Comparison of ENCODE assay signal across 15 cellular contexts in the genomic region with DNA sequence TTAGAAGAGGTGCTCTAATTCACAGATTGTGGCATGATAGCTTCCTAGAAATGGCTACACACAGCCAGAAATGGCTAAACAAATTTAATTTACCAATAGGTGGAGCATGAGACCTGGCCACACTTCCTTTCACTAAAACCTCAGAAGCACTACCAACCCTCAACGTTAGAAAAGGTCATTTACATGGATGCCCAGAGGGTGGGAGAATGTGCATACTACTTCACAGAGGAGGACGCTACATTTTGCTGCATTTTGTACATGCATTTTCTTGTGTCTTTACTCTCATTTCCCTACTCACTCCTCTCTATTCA. TPM values are rescaled to one million over a fixed set of nuclear protein-coding genes. Genes with fewer than 3 reads are reported as not detected.
DNase-seq lines count a peak whose midpoint lies in the region; ATAC-seq, FAIRE-seq and TF ChIP-seq lines count a peak whose summit lies in the region.
"Had no signal": no experiment of that assay in that cellular context is flagged by ENCODE, and none has a peak within 500 bp of the region (broad histone marks: within the 10 kb centered on the region; RNA-seq: fewer than 3 reads in every experiment).

No MANE protein-coding gene starts in this region.

- H3K4me3 ChIP-seq in A549 = no peak overlapping the region
- no peak overlapping the region for H3K4me3 ChIP-seq in GM12865 (ENCODE audit: low read depth, low read length)
- no peak overlapping the region for H3K4me3 ChIP-seq in left lung
- H3K4me3 ChIP-seq in tibial nerve = no peak overlapping the region
- H3K4me3 ChIP-seq: BLaER1, gastrocnemius medialis had no signal

- peak overlapping the region; percentile 53 for H3K4me2 ChIP-seq in A549
- H3K4me2 ChIP-seq: BLaER1 had no signal

- intact Hi-C loops in activated CD4-positive, alpha-beta memory T cell treated with anti-CD3 and anti-CD28 coated beads for 36 hours (cut with micrococcal nuclease) = loop anchor here (2.0 to 5.0 kb wide), 3 partner anchors 28 to 1107 kb away; no protein-coding TSS in a partner anchor
- intact Hi-C loops in left lung (cut with DNase I) = no loop called here

- no peaks in the 10 kb centered on the region for H3K27me3 Mint-ChIP-seq in activated CD4-positive, alpha-beta memory T cell treated with anti-CD3 and anti-CD28 coated beads for 36 hours
- H3K27me3 Mint-ChIP-seq: activated naive CD8-positive, alpha-beta T cell had no signal

- POLR2A ChIA-PET in A549 (lab: Yijun Ruan, JAX) = no interaction called here
- POLR2A ChIA-PET in activated CD4-positive, alpha-beta memory T cell treated with anti-CD3 and anti-CD28 coated beads for 36 hours (lab: Charles Lee) = no interaction called here

- peak in 1 of 2 experiments; percentile 33 for DNase-seq in A549 (ENCODE audit: low read depth in 1 of 2, low spot score in 1 of 2)
- DNase-seq in GM12865 (ENCODE audit: low read depth) = peak; percentile 41
- DNase-seq in activated CD4-positive, alpha-beta memory T cell treated with anti-CD3 and anti-CD28 coated beads for 36 hours = no peak
- no peak for DNase-seq in left lung
- DNase-seq in tibial nerve (ENCODE audit: low spot score in 2 of 2) = no peak
- DNase-seq in D341Med (ENCODE audit: low spot score) = no peak
- no peak for DNase-seq in HuH-7.5 (ENCODE audit: low spot score)
- DNase-seq: gastrocnemius medialis, left cardiac atrium, NCI-H1092, NCI-H82 had no signal

- no peaks in the 10 kb centered on the region for H3K36me3 ChIP-seq in left lung
- H3K36me3 ChIP-seq in tibial nerve = no peaks in the 10 kb centered on the region
- H3K36me3 ChIP-seq: BLaER1, gastrocnemius medialis had no signal

- WGBS in A549 (ENCODE audit: missing lambda C conversion rate) = 49% methylated on average over 2 of the region's 2 CpGs
- WGBS in tibial nerve, 2 donors = 63 to 68% methylated on average over 2 of the region's 2 CpGs

- H3K27ac Mint-ChIP-seq in activated CD4-positive, alpha-beta memory T cell treated with anti-CD3 and anti-CD28 coated beads for 36 hours = peak overlapping the region; percentile 70
- H3K27ac Mint-ChIP-seq: activated naive CD8-positive, alpha-beta T cell had no signal

- CTCF ChIA-PET in A549 (lab: Yijun Ruan, JAX) = interaction anchor here (0.7 to 3.5 kb wide), 19 partner anchors 9 to 220 kb away, joined by 3 to 19 read pairs (median 5); a partner anchor contains a TSS
- CTCF ChIA-PET in activated CD4-positive, alpha-beta memory T cell treated with anti-CD3 and anti-CD28 coated beads for 36 hours (lab: Charles Lee) = interaction anchor here (1.4 to 3.4 kb wide), 5 partner anchors 13 to 129 kb away, joined by 4 to 25 read pairs (median 5); a partner anchor contains a TSS

- peaks cover 62% of the 10 kb centered on the region for H3K4me1 Mint-ChIP-seq in activated CD4-positive, alpha-beta memory T cell treated with anti-CD3 and anti-CD28 coated beads for 36 hours (ENCODE audit: low read depth)

- H3K27me3 ChIP-seq in left lung (no peaks in the 10 kb centered on the region), tibial nerve (no peaks in the 10 kb centered on the region)
- H3K27me3 ChIP-seq: BLaER1, gastrocnemius medialis had no signal

- TF ChIP-seq POLR2A in A549 (IDR thresholded peaks at IDR 0.05; ENCODE audit: low read length) (no peak), tibial nerve (IDR thresholded peaks at IDR 0.05) (no peak)

- TF ChIP-seq EP300 in A549 (IDR thresholded peaks at IDR 0.05) (no peak), tibial nerve (IDR thresholded peaks at IDR 0.05) (no peak)

- H3K9me3 ChIP-seq in A549 = no peaks in the 10 kb centered on the region
- no peaks in the 10 kb centered on the region for H3K9me3 ChIP-seq in left lung
- H3K9me3 ChIP-seq in tibial nerve = no peaks in the 10 kb centered on the region
- H3K9me3 ChIP-seq: BLaER1, gastrocnemius medialis had no signal

- H3K36me3 Mint-ChIP-seq in activated CD4-positive, alpha-beta memory T cell treated with anti-CD3 and anti-CD28 coated beads for 36 hours = no peaks in the 10 kb centered on the region

- H3K27ac ChIP-seq in A549 = peak overlapping the region; percentile 60 to 67; a peak in 5 of 6 replicates
- peak overlapping the region; percentile 16 to 61 for H3K27ac ChIP-seq in left lung
- no peak overlapping the region for H3K27ac ChIP-seq in tibial nerve
- H3K27ac ChIP-seq: BLaER1, gastrocnemius medialis had no signal

- TF ChIP-seq CTCF in A549 (IDR thresholded peaks at IDR 0.05) = no peak; the same call in 1 of the 3 replicates
- TF ChIP-seq CTCF in GM12865 (IDR thresholded peaks at IDR 0.05; ENCODE audit: insufficient read depth, low read depth, low read length, missing control alignments) = no peak
- no peak for TF ChIP-seq CTCF in left lung (IDR thresholded peaks at IDR 0.05)
- TF ChIP-seq CTCF in tibial nerve (IDR thresholded peaks at IDR 0.05) = no peak

- no peaks in the 10 kb centered on the region for H3K9me3 Mint-ChIP-seq in activated CD4-positive, alpha-beta memory T cell treated with anti-CD3 and anti-CD28 coated beads for 36 hours

- H3K4me3 Mint-ChIP-seq in activated CD4-positive, alpha-beta memory T cell treated with anti-CD3 and anti-CD28 coated beads for 36 hours = no peak overlapping the region
- H3K4me3 Mint-ChIP-seq: activated naive CD8-positive, alpha-beta T cell had no signal

- FAIRE-seq in A549 (lab: Jason Lieb, UNC) = no peak

- ATAC-seq in A549 (peak; percentile 60 to 65), left lung (peak; percentile 27), GM18867 (IDR thresholded peaks at IDR 0.05; ENCODE audit: unreplicated experiment) (no peak)
- ATAC-seq: gastrocnemius medialis had no signal

- H3K4me1 ChIP-seq in A549 (peaks cover 25% of the 10 kb centered on the region), left lung (peaks cover 0 to 38% of the 10 kb centered on the region in 2 donors), tibial nerve (peaks cover 0 to under 1% (median 0%) of the 10 kb centered on the region in 4 donors)

- peak; percentile 17 to 23; a peak in 2 of 5 replicates for TF ChIP-seq RAD21 in A549 (conservative IDR thresholded peaks at IDR 0.05 in 1 of 2, IDR thresholded peaks at IDR 0.05 in 1 of 2)

TF ChIP-seq in A549, 52 proteins besides CTCF, POLR2A, EP300 and RAD21:
- TF ChIP-seq, protein P1, sequence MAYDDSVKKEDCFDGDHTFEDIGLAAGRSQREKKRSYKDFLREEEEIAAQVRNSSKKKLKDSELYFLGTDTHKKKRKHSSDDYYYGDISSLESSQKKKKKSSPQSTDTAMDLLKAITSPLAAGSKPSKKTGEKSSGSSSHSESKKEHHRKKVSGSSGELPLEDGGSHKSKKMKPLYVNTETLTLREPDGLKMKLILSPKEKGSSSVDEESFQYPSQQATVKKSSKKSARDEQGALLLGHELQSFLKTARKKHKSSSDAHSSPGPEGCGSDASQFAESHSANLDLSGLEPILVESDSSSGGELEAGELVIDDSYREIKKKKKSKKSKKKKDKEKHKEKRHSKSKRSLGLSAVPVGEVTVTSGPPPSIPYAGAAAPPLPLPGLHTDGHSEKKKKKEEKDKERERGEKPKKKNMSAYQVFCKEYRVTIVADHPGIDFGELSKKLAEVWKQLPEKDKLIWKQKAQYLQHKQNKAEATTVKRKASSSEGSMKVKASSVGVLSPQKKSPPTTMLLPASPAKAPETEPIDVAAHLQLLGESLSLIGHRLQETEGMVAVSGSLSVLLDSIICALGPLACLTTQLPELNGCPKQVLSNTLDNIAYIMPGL (CRISPR knock-in tag; IDR thresholded peaks at IDR 0.05; ENCODE audit: borderline replicate concordance) = no peak
- TF ChIP-seq SMC3 (IDR thresholded peaks at IDR 0.05) (0 out of 3 replicates have a peak, but pooled peaks have one; percentile 18), KDM1A (IDR thresholded peaks at IDR 0.05; ENCODE audit: low read depth) (no peak)
- TF ChIP-seq, protein P2, sequence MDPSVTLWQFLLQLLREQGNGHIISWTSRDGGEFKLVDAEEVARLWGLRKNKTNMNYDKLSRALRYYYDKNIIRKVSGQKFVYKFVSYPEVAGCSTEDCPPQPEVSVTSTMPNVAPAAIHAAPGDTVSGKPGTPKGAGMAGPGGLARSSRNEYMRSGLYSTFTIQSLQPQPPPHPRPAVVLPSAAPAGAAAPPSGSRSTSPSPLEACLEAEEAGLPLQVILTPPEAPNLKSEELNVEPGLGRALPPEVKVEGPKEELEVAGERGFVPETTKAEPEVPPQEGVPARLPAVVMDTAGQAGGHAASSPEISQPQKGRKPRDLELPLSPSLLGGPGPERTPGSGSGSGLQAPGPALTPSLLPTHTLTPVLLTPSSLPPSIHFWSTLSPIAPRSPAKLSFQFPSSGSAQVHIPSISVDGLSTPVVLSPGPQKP (IDR thresholded peaks at IDR 0.05; ENCODE audit: low read depth, low read length) = no peak
TF ChIP-seq in A549: peak in this region for 1.

RNA-seq across cellular contexts. Expression of a gene that starts 40.2 kb away (rescaled TPM):
- polyA plus RNA-seq in A549 (2011; rRNA removed) (0.06 TPM in 1 of 2 replicates, not detected in the other), A549 (2017; fragmentation: RNase III; extraction: RNeasy Plus Mini Kit Qiagen cat#74134 plus additional on column Dnase treatment) (0.29 to 0.63 TPM (median 0.45 TPM) in 3 replicates)
- 0.21 and 0.34 TPM in 2 replicates for polyA plus RNA-seq in A549 (2012; cell fraction: cytosol; rRNA removed)
- 0.28 and 0.58 TPM in 2 replicates for polyA plus RNA-seq in A549 (2012; cell fraction: nucleus; rRNA removed)
- polyA minus RNA-seq in A549 (2011; rRNA and poly(A)+ RNA removed) = not detected in 2 replicates
- total RNA-seq in activated CD4-positive, alpha-beta memory T cell treated with anti-CD3 and anti-CD28 coated beads for 36 hours = 1 to 10 TPM; 1.5 TPM
- total RNA-seq in left lung (1 to 10 TPM; 2.4 to 4.2 TPM), tibial nerve (1 to 10 TPM; 1.8 to 5.5 (median 3.0) TPM)
- total RNA-seq: osteoblast had no signal

RNA-seq across cellular contexts. Expression of a gene that starts 58.1 kb away (rescaled TPM):
- polyA plus RNA-seq in A549 (2011; rRNA removed) = 0.04 TPM in 1 of 2 replicates, not detected in the other
- polyA plus RNA-seq in A549 (2012; cell fraction: cytosol; rRNA removed) = 0.03 TPM in 2 replicates
- polyA plus RNA-seq in A549 (2012; cell fraction: nucleus; rRNA removed) = 0.05 and 0.09 TPM in 2 replicates
- polyA plus RNA-seq in A549 (2017; fragmentation: RNase III; extraction: RNeasy Plus Mini Kit Qiagen cat#74134 plus additional on column Dnase treatment) = 0.10 to 0.32 TPM (median 0.21 TPM) in 3 replicates
- not detected in 2 replicates for polyA minus RNA-seq in A549 (2011; rRNA and poly(A)+ RNA removed)
- 1 to 10 TPM; 2.3 to 2.6 TPM for total RNA-seq in activated CD4-positive, alpha-beta memory T cell treated with anti-CD3 and anti-CD28 coated beads for 36 hours
- total RNA-seq in left lung = under 1 TPM; 0.44 to 0.79 TPM
- under 1 TPM in 2 of 4 donors, not detected in 2; under 0.01 to 0.30 TPM for total RNA-seq in tibial nerve
- total RNA-seq: left cardiac atrium, osteoblast had no signal

Comparison
In these comparisons a context has a peak if more than half of its experiments do, and no peak if none do; other contexts are left out.
1. H3K27ac ChIP-seq: peak in A549 (2 of 2) and left lung (2 of 2); none in tibial nerve (0 of 4).